In genomic region chr16:68383858-68384257, GRCh38 we compare ENCODE assay signal across 31 cellular contexts.
A peak's percentile ranks its signal among the peaks of the same experiment; 100 is the strongest.
DNase-seq lines count a peak whose midpoint lies in the region; ATAC-seq, FAIRE-seq and TF ChIP-seq lines count a peak whose summit lies in the region.
"Had no signal": no experiment of that assay in that cellular context is flagged by ENCODE, and none has a peak within 500 bp of the region (broad histone marks: within the 10 kb centered on the region; RNA-seq: fewer than 3 reads in every experiment).

No MANE protein-coding gene starts in this region.

- no peaks in the 10 kb centered on the region for H3K79me1 ChIP-seq in mesendoderm (ENCODE audit: low read length)

- TF ChIP-seq CTCF in Peyer's patch (IDR thresholded peaks at IDR 0.05), result no peak
- TF ChIP-seq CTCF in kidney (IDR thresholded peaks at IDR 0.05; ENCODE audit: borderline replicate concordance, extremely low read depth, insufficient read depth), result no peak
- no peak for TF ChIP-seq CTCF in osteoblast (IDR thresholded peaks at IDR 0.05; ENCODE audit: extremely low read depth, low read depth, low read length)
- TF ChIP-seq CTCF in ovary (IDR thresholded peaks at IDR 0.05), result no peak

- H3K4me2 ChIP-seq in osteoblast (ENCODE audit: insufficient read depth, low read length), result no peak overlapping the region
- no peak overlapping the region for H3K4me2 ChIP-seq in mesendoderm (ENCODE audit: low read length)

- H3K4me1 ChIP-seq in CD4-positive, alpha-beta memory T cell (ENCODE audit: insufficient read depth, low read length), result peaks cover 14% of the 10 kb centered on the region
- H3K4me1 ChIP-seq in Peyer's patch, result peaks cover 3 to 29% (median 9%) of the 10 kb centered on the region in 4 donors
- no peaks in the 10 kb centered on the region for H3K4me1 ChIP-seq in kidney (ENCODE audit: control insufficient read depth in 1 of 2, insufficient read depth in 1 of 2, low read depth in 1 of 2, low read length in 2 of 2)
- no peaks in the 10 kb centered on the region for H3K4me1 ChIP-seq in osteoblast (ENCODE audit: insufficient read depth, low read length)
- H3K4me1 ChIP-seq in mesendoderm (ENCODE audit: control insufficient read depth, low read depth, low read length), result peaks cover 8% of the 10 kb centered on the region
- no peaks in the 10 kb centered on the region for H3K4me1 ChIP-seq in ovary (ENCODE audit: insufficient read depth)
- H3K4me1 ChIP-seq: breast epithelium had no signal

- H3K27me3 ChIP-seq in CD4-positive, alpha-beta memory T cell (ENCODE audit: insufficient read depth, low read length), result no peaks in the 10 kb centered on the region
- H3K27me3 ChIP-seq in Peyer's patch (no peaks in the 10 kb centered on the region), osteoblast (ENCODE audit: insufficient read depth, low read length) (peaks cover 16% of the 10 kb centered on the region), mesendoderm (ENCODE audit: insufficient read depth, low read length, poor library complexity) (no peaks in the 10 kb centered on the region), ovary (no peaks in the 10 kb centered on the region)
- H3K27me3 ChIP-seq: breast epithelium, MG63 had no signal

- H4K20me1 ChIP-seq in osteoblast (ENCODE audit: insufficient read depth, low read length), result no peaks in the 10 kb centered on the region

- H3K79me2 ChIP-seq in osteoblast (ENCODE audit: insufficient read depth, low read length), result no peaks in the 10 kb centered on the region
- no peaks in the 10 kb centered on the region for H3K79me2 ChIP-seq in mesendoderm (ENCODE audit: control insufficient read depth, insufficient read depth, low read length)

- no peak overlapping the region for H4K5ac ChIP-seq in mesendoderm (ENCODE audit: low read length)

- peak overlapping the region in 5 of 7 donors; percentile 7 to 70 (median 38) for H3K27ac Mint-ChIP-seq in CD4-positive, alpha-beta memory T cell
- H3K27ac Mint-ChIP-seq: activated CD4-positive, alpha-beta T cell treated with anti-CD3 and anti-CD28 coated beads, Interleukin-2, amount 10 ng/mL, durations not matched to agents 7 days and 5 days; activated naive CD8-positive, alpha-beta T cell treated with anti-CD3 and anti-CD28 coated beads for 36 hours; GM23338; stimulated activated naive CD8-positive, alpha-beta T cell treated with anti-CD3 and anti-CD28 coated beads, Interleukin-15, Interleukin-2, amounts not matched to agents 100 ng/mL and 50 ng/mL, for 24 hours had no signal

- intact Hi-C loops in CD4-positive, alpha-beta memory T cell (cut with micrococcal nuclease), result no loop called here
- intact Hi-C loops in kidney (cut with DNase I), result no loop called here
- intact Hi-C loops in ovary (cut with DNase I), result no loop called here

- no CpG with 5 or more reads among the region's 4 CpGs for WGBS in mesendoderm (ENCODE audit: extremely low coverage, insufficient coverage, low lambda C conversion rate)
- 96 to 97% (median 97%) methylated on average over 4 of the region's 4 CpGs for WGBS in ovary, 3 donors

- no peak overlapping the region for H2BK120ac ChIP-seq in mesendoderm (ENCODE audit: low read depth, low read length)

- H3K9ac ChIP-seq in kidney (ENCODE audit: low read length in 2 of 2), result no peak overlapping the region
- H3K9ac ChIP-seq in mesendoderm (ENCODE audit: low read length), result no peak overlapping the region

- no peak overlapping the region for H4K8ac ChIP-seq in mesendoderm (ENCODE audit: low read depth, low read length)

- H3K9me3 ChIP-seq in CD4-positive, alpha-beta memory T cell (ENCODE audit: control insufficient read depth in 1 of 2, low read length in 2 of 2), result no peaks in the 10 kb centered on the region
- H3K9me3 ChIP-seq in Peyer's patch (no peaks in the 10 kb centered on the region), kidney (ENCODE audit: control insufficient read depth in 1 of 2, low read length in 2 of 2) (no peaks in the 10 kb centered on the region), osteoblast (ENCODE audit: low read depth, low read length) (no peaks in the 10 kb centered on the region), ovary (no peaks in the 10 kb centered on the region)
- H3K9me3 ChIP-seq: breast epithelium, MG63 had no signal

- H3K27me3 Mint-ChIP-seq in CD4-positive, alpha-beta memory T cell, result no peaks in the 10 kb centered on the region
- H3K27me3 Mint-ChIP-seq: activated naive CD8-positive, alpha-beta T cell treated with anti-CD3 and anti-CD28 coated beads for 36 hours had no signal

- no peak overlapping the region for H3K4me3 ChIP-seq in CD4-positive, alpha-beta memory T cell (ENCODE audit: low read length in 2 of 2)
- H3K4me3 ChIP-seq in Peyer's patch (peak overlapping the region in 2 of 4 donors; percentile 53 to 58), kidney (ENCODE audit: low read length in 2 of 2) (no peak overlapping the region), osteoblast (ENCODE audit: insufficient read depth, low read length) (no peak overlapping the region), mesendoderm (ENCODE audit: low read length) (no peak overlapping the region), ovary (no peak overlapping the region)
- H3K4me3 ChIP-seq: breast epithelium, GM23338, MG63, skin epidermis had no signal

- no peak for TF ChIP-seq POLR2A in Peyer's patch (IDR thresholded peaks at IDR 0.05)
- TF ChIP-seq POLR2A in ovary (IDR thresholded peaks at IDR 0.05), result no peak

- no peak overlapping the region for H2AFZ ChIP-seq in osteoblast (ENCODE audit: low read length)
- H2AFZ ChIP-seq: GM23338 had no signal

- POLR2A ChIA-PET in CD4-positive, alpha-beta memory T cell (lab: Charles Lee; ENCODE audit: partially characterized antibody), result no interaction called here

- H2BK15ac ChIP-seq in mesendoderm (replicated peaks; ENCODE audit: low read depth), result no peak overlapping the region

- no peak overlapping the region for H3K4me3 Mint-ChIP-seq in CD4-positive, alpha-beta memory T cell
- H3K4me3 Mint-ChIP-seq: activated CD4-positive, alpha-beta T cell treated with anti-CD3 and anti-CD28 coated beads, Interleukin-2, amount 10 ng/mL, durations not matched to agents 7 days and 5 days; activated naive CD8-positive, alpha-beta T cell treated with anti-CD3 and anti-CD28 coated beads for 36 hours; GM23338; stimulated activated naive CD8-positive, alpha-beta T cell treated with anti-CD3 and anti-CD28 coated beads, Interleukin-15, Interleukin-2, amounts not matched to agents 100 ng/mL and 50 ng/mL, for 24 hours had no signal

- no peak for FAIRE-seq in kidney (lab: Jason Lieb, UNC)
- FAIRE-seq: A204.1, D721Med had no signal

- no peak overlapping the region for H3K56ac ChIP-seq in mesendoderm (ENCODE audit: low read length)

- no peak overlapping the region for H3K27ac ChIP-seq in CD4-positive, alpha-beta memory T cell (ENCODE audit: low read depth, low read length)
- H3K27ac ChIP-seq in Peyer's patch (peak overlapping the region in 3 of 4 donors; percentile 47 to 99 (median 96)), kidney (ENCODE audit: low read depth in 2 of 2, low read length in 2 of 2) (no peak overlapping the region), osteoblast (ENCODE audit: low read depth, low read length) (no peak overlapping the region), mesendoderm (ENCODE audit: low read depth, low read length) (no peak overlapping the region), ovary (no peak overlapping the region)
- H3K27ac ChIP-seq: breast epithelium, skin epidermis, VCaP had no signal

- H3K18ac ChIP-seq in mesendoderm (ENCODE audit: low read length), result no peak overlapping the region

- no peaks in the 10 kb centered on the region for H3K9me3 Mint-ChIP-seq in CD4-positive, alpha-beta memory T cell
- H3K9me3 Mint-ChIP-seq: activated CD4-positive, alpha-beta T cell treated with anti-CD3 and anti-CD28 coated beads, Interleukin-2, amount 10 ng/mL, durations not matched to agents 7 days and 5 days; activated naive CD8-positive, alpha-beta T cell treated with anti-CD3 and anti-CD28 coated beads for 36 hours; GM23338; stimulated activated naive CD8-positive, alpha-beta T cell treated with anti-CD3 and anti-CD28 coated beads, Interleukin-15, Interleukin-2, amounts not matched to agents 100 ng/mL and 50 ng/mL, for 24 hours had no signal

- CTCF ChIA-PET in CD4-positive, alpha-beta memory T cell (lab: Charles Lee; ENCODE audit: partially characterized antibody), result interaction anchor here (1.0 to 1.6 kb wide), 2 partner anchors 13 to 126 kb away, joined by 4 to 7 read pairs; no protein-coding TSS in a partner anchor

- H2BK5ac ChIP-seq in mesendoderm (ENCODE audit: low read length), result no peak overlapping the region

- H3K4me1 Mint-ChIP-seq in CD4-positive, alpha-beta memory T cell, result peaks cover 6 to 31% (median 24%) of the 10 kb centered on the region in 4 donors
- H3K4me1 Mint-ChIP-seq: activated naive CD8-positive, alpha-beta T cell treated with anti-CD3 and anti-CD28 coated beads for 36 hours had no signal

- no peak overlapping the region for H3K23ac ChIP-seq in mesendoderm (ENCODE audit: low read length)

- no peak for DNase-seq in CD4-positive, alpha-beta memory T cell
- DNase-seq in Peyer's patch (peak in 1 of 3 donors; percentile 51), kidney (peak; percentile 28), osteoblast (ENCODE audit: insufficient read length, low spot score, missing footprints) (peak; percentile 79), mesendoderm (no peak), HT-29 (ENCODE audit: low spot score) (no peak), ovary (no peak)
- DNase-seq: activated CD4-positive, alpha-beta T cell treated with anti-CD3 and anti-CD28 coated beads, Interleukin-2, amount 10 ng/mL, durations not matched to agents 7 days and 5 days; activated effector memory CD4-positive, alpha-beta T cell treated with anti-CD3 and anti-CD28 coated beads, Interleukin-2, amount 50 U/mL, for 16 hours; activated naive CD8-positive, alpha-beta T cell treated with anti-CD3 and anti-CD28 coated beads for 36 hours; anterior cingulate cortex; effector CD4-positive, alpha-beta T cell; KBM-7; mesenchymal stem cell; MG63; NCI-H1417 treated with DMSO at 0.1 percent for 48 hours; NCI-H2029 treated with DMSO at 0.1 percent for 48 hours; NCI-H524 treated with DMSO at 0.1 percent for 48 hours; occipital lobe; retina; SIG-M5; T-helper 9 cell had no signal

- H3K36me3 ChIP-seq in CD4-positive, alpha-beta memory T cell (ENCODE audit: insufficient read depth, low read length), result no peaks in the 10 kb centered on the region
- peaks cover 0 to 27% (median 0%) of the 10 kb centered on the region in 3 donors for H3K36me3 ChIP-seq in Peyer's patch
- no peaks in the 10 kb centered on the region for H3K36me3 ChIP-seq in kidney (ENCODE audit: control insufficient read depth in 1 of 2, insufficient read depth in 2 of 2, low read length in 2 of 2)
- H3K36me3 ChIP-seq in osteoblast (ENCODE audit: insufficient read depth, low read length), result no peaks in the 10 kb centered on the region
- H3K36me3 ChIP-seq in mesendoderm (ENCODE audit: control insufficient read depth, insufficient read depth, low read length), result no peaks in the 10 kb centered on the region
- H3K36me3 ChIP-seq in ovary, result no peaks in the 10 kb centered on the region
- H3K36me3 ChIP-seq: breast epithelium, MG63 had no signal

- H3K4ac ChIP-seq in mesendoderm (ENCODE audit: low read depth, low read length), result no peak overlapping the region

- no peak for TF ChIP-seq EP300 in ovary (IDR thresholded peaks at IDR 0.05)

- no peak for ATAC-seq in GM21825 (IDR thresholded peaks at IDR 0.05; ENCODE audit: unreplicated experiment)
- ATAC-seq: left lobe of liver had no signal

- H2AK5ac ChIP-seq in mesendoderm (ENCODE audit: low read length), result no peak overlapping the region

- H3K36me3 Mint-ChIP-seq in CD4-positive, alpha-beta memory T cell, result no peaks in the 10 kb centered on the region
- H3K36me3 Mint-ChIP-seq: activated naive CD8-positive, alpha-beta T cell treated with anti-CD3 and anti-CD28 coated beads for 36 hours had no signal

Comparison
In these comparisons a context has a peak if more than half of its experiments do, and no peak if none do; other contexts are left out.
1. DNase-seq: peak in kidney (single experiment) and osteoblast (single experiment); none in CD4-positive, alpha-beta memory T cell (0 of 5), mesendoderm (single experiment), HT-29 (single experiment) and ovary (0 of 5).
2. H3K27ac ChIP-seq: peak in Peyer's patch (3 of 4); none in CD4-positive, alpha-beta memory T cell (single experiment), kidney (0 of 2), osteoblast (single experiment), mesendoderm (single experiment) and ovary (0 of 2).